10 cellular contexts compared by ENCODE assay signal in genomic region chr14:37172936-37173613, GRCh38. TPM values are rescaled to one million over a fixed set of nuclear protein-coding genes. Genes with fewer than 3 reads are reported as not detected.
DNase-seq lines count a peak whose midpoint lies in the region; ATAC-seq, FAIRE-seq and TF ChIP-seq lines count a peak whose summit lies in the region.
"Had no signal": no experiment of that assay in that cellular context is flagged by ENCODE, and none has a peak within 500 bp of the region (broad histone marks: within the 10 kb centered on the region; RNA-seq: fewer than 3 reads in every experiment).

No MANE protein-coding gene starts in this region.

- H3F3A ChIP-seq in PC-9 (ENCODE audit: insufficient read depth, low read depth), result no peaks in the 10 kb centered on the region

- no peaks in the 10 kb centered on the region for H3K36me3 Mint-ChIP-seq in activated naive CD4-positive, alpha-beta T cell treated with anti-CD3 and anti-CD28 coated beads, Interleukin-2, amount 50 U/mL, for 72 hours

- FAIRE-seq in urothelium cell line (lab: Jason Lieb, UNC), result no peak

- H3K9me3 ChIP-seq in AG04450 (ENCODE audit: control insufficient read depth, insufficient read depth, low read length), result no peaks in the 10 kb centered on the region; the same call in 1 of the 2 replicates
- H3K9me3 ChIP-seq in PC-9 (ENCODE audit: insufficient read depth, low read depth), result no peaks in the 10 kb centered on the region
- H3K9me3 ChIP-seq in esophagus muscularis mucosa, result no peaks in the 10 kb centered on the region
- no peaks in the 10 kb centered on the region for H3K9me3 ChIP-seq in neuron (ENCODE audit: low read length)

- H2AFZ ChIP-seq in PC-9 (peak overlapping the region; percentile 99), neuron (ENCODE audit: low read depth, low read length) (peak overlapping the region; percentile 66)

- no peaks in the 10 kb centered on the region for H3K9me2 ChIP-seq in PC-9 (ENCODE audit: insufficient read depth)

- BruUV-seq in PC-9 (replicated peaks; lab: Mats Ljungman, UMichigan), result no TSS peak

- H3K27me3 ChIP-seq in AG04450 (ENCODE audit: control insufficient read depth, insufficient read depth, low read length) (no peaks in the 10 kb centered on the region), PC-9 (ENCODE audit: insufficient read depth, low read depth) (no peaks in the 10 kb centered on the region), esophagus muscularis mucosa (no peaks in the 10 kb centered on the region), neuron (ENCODE audit: insufficient read depth, low read length) (no peaks in the 10 kb centered on the region)

- no peaks in the 10 kb centered on the region for H4K20me1 ChIP-seq in PC-9 (ENCODE audit: insufficient read depth)

- TF ChIP-seq EP300 in esophagus muscularis mucosa (IDR thresholded peaks at IDR 0.05), result no peak

- TF ChIP-seq CTCF in AG04450 (IDR thresholded peaks at IDR 0.05; ENCODE audit: low read depth, low read length), result no peak
- TF ChIP-seq CTCF in PC-9 (conservative IDR thresholded peaks at IDR 0.05), result no peak
- TF ChIP-seq CTCF in esophagus muscularis mucosa (IDR thresholded peaks at IDR 0.05), result no peak

- peaks cover 7% of the 10 kb centered on the region; the same call in 1 of the 2 replicates for H3K79me2 ChIP-seq in PC-9 (ENCODE audit: low read depth)

- POLR2A ChIA-PET in AG04450 (lab: Yijun Ruan, JAX), result no interaction called here
- POLR2A ChIA-PET in PC-9 (lab: Charles Lee; ENCODE audit: unreplicated experiment), result no interaction called here

- peaks cover 6 to 7% of the 10 kb centered on the region in 2 donors for H3K9me3 Mint-ChIP-seq in activated naive CD4-positive, alpha-beta T cell treated with anti-CD3 and anti-CD28 coated beads, Interleukin-2, amount 50 U/mL, for 72 hours
- H3K9me3 Mint-ChIP-seq: activated T-cell treated with anti-CD3 and anti-CD28 coated beads, Interleukin-2, amount 50 U/mL, for 4 hours had no signal

- H3K4me3 ChIP-seq in AG04450 (ENCODE audit: low read depth, low read length) (peak overlapping the region; percentile 93), PC-9 (peak overlapping the region; percentile 80), esophagus muscularis mucosa (peak overlapping the region; percentile 66 to 78 (median 70)), neuron (ENCODE audit: low read length) (peak overlapping the region; percentile 75)

- no peak for ATAC-seq in activated naive CD4-positive, alpha-beta T cell treated with anti-CD3 and anti-CD28 coated beads, Interleukin-2, amount 50 U/mL, for 72 hours
- no peak for ATAC-seq in GM21515 (IDR thresholded peaks at IDR 0.05; ENCODE audit: unreplicated experiment)

- CTCF ChIA-PET in AG04450 (lab: Charles Lee), result interaction anchor here (0.8 to 2.3 kb wide), 4 partner anchors 22 to 30 kb away, joined by 3 to 20 read pairs (median 4); no protein-coding TSS in a partner anchor
- CTCF ChIA-PET in PC-9 (lab: Charles Lee), result no interaction called here

- intact Hi-C loops in PC-9 (cut with micrococcal nuclease; ENCODE audit: unreplicated experiment) (loop anchor here (2.0 kb wide), 1 partner anchor 26 kb away; no protein-coding TSS in a partner anchor), esophagus muscularis mucosa (cut with DNase I) (loop anchor here (2.0 kb wide), 1 partner anchor 24 kb away; the partner anchor contains the start of gene MIPOL1)

- no peak overlapping the region for H3K27ac Mint-ChIP-seq in activated naive CD4-positive, alpha-beta T cell treated with anti-CD3 and anti-CD28 coated beads, Interleukin-2, amount 50 U/mL, for 72 hours

- no peaks in the 10 kb centered on the region for H3K36me3 ChIP-seq in PC-9 (ENCODE audit: low read depth)
- H3K36me3 ChIP-seq in esophagus muscularis mucosa, result no peaks in the 10 kb centered on the region
- no peaks in the 10 kb centered on the region for H3K36me3 ChIP-seq in neuron (ENCODE audit: insufficient read depth, low read length)

- H3K4me2 ChIP-seq in PC-9, result peak overlapping the region; percentile 84

- no peak for TF ChIP-seq POLR2A in esophagus muscularis mucosa (IDR thresholded peaks at IDR 0.05; ENCODE audit: low read depth)

- DNase-seq in AG04450 (ENCODE audit: low read depth, low spot score), result no peak
- DNase-seq in PC-9, result no peak
- no peak for DNase-seq in esophagus muscularis mucosa (ENCODE audit: extremely low spot score)
- no peak for DNase-seq in activated naive CD4-positive, alpha-beta T cell treated with anti-CD3 and anti-CD28 coated beads, Interleukin-2, amount 50 U/mL, for 72 hours (ENCODE audit: low spot score in 2 of 2)
- DNase-seq in NCI-H2227 (lab: John Stamatoyannopoulos, UW; ENCODE audit: unreplicated experiment), result no peak
- DNase-seq in urothelium cell line (ENCODE audit: low spot score), result no peak
- DNase-seq: activated T-cell treated with anti-CD3 and anti-CD28 coated beads, Interleukin-2, amount 50 U/mL, for 4 hours; NCI-H1436 treated with DMSO at 0.1 percent for 48 hours had no signal

- peak overlapping the region; percentile 97 for H3K27ac ChIP-seq in AG04450 (ENCODE audit: low read depth, low read length)
- peak overlapping the region; percentile 76; the same call in 1 of the 2 replicates for H3K27ac ChIP-seq in PC-9
- H3K27ac ChIP-seq in esophagus muscularis mucosa (replicated peaks in 1 of 4), result peak overlapping the region; percentile 88 to 92 (median 90)

- H3K4me1 ChIP-seq in PC-9 (replicated peaks; ENCODE audit: insufficient read depth) (peaks cover 12% of the 10 kb centered on the region), esophagus muscularis mucosa (peaks cover 15 to 21% (median 17%) of the 10 kb centered on the region in 4 donors), neuron (ENCODE audit: insufficient read depth, low read length) (peaks cover 5% of the 10 kb centered on the region)

- 48% methylated on average over 5 of the region's 5 CpGs for WGBS in esophagus muscularis mucosa

RNA-seq across cellular contexts. Expression of gene SLC25A21, which starts 0.7 kb away (rescaled TPM):
- polyA plus RNA-seq in AG04450 (2011; rRNA removed), result 1.5 and 2.0 TPM in 2 replicates
- 0.78 and 1.6 TPM in 2 replicates for polyA minus RNA-seq in AG04450 (2011; rRNA and poly(A)+ RNA removed)
- total RNA-seq in PC-9 (2021) (0.38 and 3.2 TPM in 2 replicates), esophagus muscularis mucosa (1 to 10 TPM in 3 of 4 donors, under 1 TPM in 1; 0.39 to 3.3 (median 1.2) TPM)
- total RNA-seq in activated naive CD4-positive, alpha-beta T cell treated with anti-CD3 and anti-CD28 coated beads, Interleukin-2, amount 50 U/mL, for 72 hours, result not detected
- total RNA-seq: activated T-cell treated with anti-CD3 and anti-CD28 coated beads, Interleukin-2, amount 50 U/mL, for 4 hours had no signal

RNA-seq across cellular contexts. Expression of gene MIPOL1, which starts 24.7 kb away (rescaled TPM):
- 4.8 and 7.0 TPM in 2 replicates for polyA plus RNA-seq in AG04450 (2011; rRNA removed)
- 7.4 and 10.5 TPM in 2 replicates for polyA minus RNA-seq in AG04450 (2011; rRNA and poly(A)+ RNA removed)
- total RNA-seq in PC-9 (2021) (12.1 and 13.1 TPM in 2 replicates), esophagus muscularis mucosa (10 to 100 TPM in 2 of 4 donors, 1 to 10 TPM in 2; 6.5 to 21.2 (median 10.4) TPM)
- under 1 TPM in 1 of 2 donors, not detected in 1; 0.23 TPM for total RNA-seq in activated naive CD4-positive, alpha-beta T cell treated with anti-CD3 and anti-CD28 coated beads, Interleukin-2, amount 50 U/mL, for 72 hours

Comparison
In these comparisons a context has a peak if more than half of its experiments do, and no peak if none do; other contexts are left out.
1. RNA of gene MIPOL1, which starts 24.7 kb away (total RNA-seq): 12.1 to 13.1 TPM in PC-9 and 6.5 to 21.2 TPM in esophagus muscularis mucosa; 0.23 TPM in activated naive CD4-positive, alpha-beta T cell treated with anti-CD3 and anti-CD28 coated beads, Interleukin-2, amount 50 U/mL, for 72 hours; every median in the first group is over 4 times any median in the second.
2. Peak in every context shown above with its lines, with median percentiles within 50 percentile points of each other: H3K27ac ChIP-seq and H3K4me3 ChIP-seq.